In genomic region chr3:170159459-170159858, GRCh38 we compare ENCODE assay signal across 18 cellular contexts. TPM values are rescaled to one million over a fixed set of nuclear protein-coding genes. Genes with fewer than 3 reads are reported as not detected.
DNase-seq lines count a peak whose midpoint lies in the region; ATAC-seq, FAIRE-seq and TF ChIP-seq lines count a peak whose summit lies in the region.
"Had no signal": no experiment of that assay in that cellular context is flagged by ENCODE, and none has a peak within 500 bp of the region (broad histone marks: within the 10 kb centered on the region; RNA-seq: fewer than 3 reads in every experiment).

No MANE protein-coding gene starts in this region.

- intact Hi-C loops in GM12878 (cut with micrococcal nuclease; ENCODE audit: unreplicated experiment), result no loop called here
- intact Hi-C loops in Right ventricle myocardium inferior (cut with DNase I), result no loop called here

- H3K36me3 Mint-ChIP-seq in stimulated activated naive CD8-positive, alpha-beta T cell treated with anti-CD3 and anti-CD28 coated beads, Interleukin-15, Interleukin-2, amounts not matched to agents 100 ng/mL and 50 ng/mL, for 24 hours (ENCODE audit: low read depth), result peaks cover 76% of the 10 kb centered on the region

- no peak overlapping the region for H3K4me2 ChIP-seq in GM12878 (ENCODE audit: control insufficient read depth, insufficient read depth)

- TF ChIP-seq EP300 in GM12878 (IDR thresholded peaks at IDR 0.05; ENCODE audit: borderline replicate concordance in 1 of 2, control insufficient read depth in 1 of 2, low read depth in 2 of 2, low read length in 2 of 2), result no peak

- H3K4me1 ChIP-seq in GM12878 (ENCODE audit: control insufficient read depth, insufficient read depth, low read length), result peaks cover 15% of the 10 kb centered on the region

- peak overlapping the region; percentile 63 for H3K27ac ChIP-seq in GM12878 (ENCODE audit: control insufficient read depth, insufficient read depth)
- H3K27ac ChIP-seq: dorsolateral prefrontal cortex, tibial nerve had no signal

- peaks cover 5 to 41% of the 10 kb centered on the region in 2 experiments for H3K36me3 ChIP-seq in GM12878 (ENCODE audit: control insufficient read depth in 2 of 2, insufficient read depth in 2 of 2, low read length in 1 of 2)

- no peak for DNase-seq in stimulated activated naive CD8-positive, alpha-beta T cell treated with anti-CD3 and anti-CD28 coated beads, Interleukin-15, amount 100 ng/mL, for 72 hours
- no peak for DNase-seq in GM12878 (ENCODE audit: low read depth, low spot score)
- no peak for DNase-seq in hypothalamus (lab: John Stamatoyannopoulos, UW)
- no peak for DNase-seq in Right ventricle myocardium inferior (ENCODE audit: missing footprints)
- DNase-seq in ecto neural progenitor cell (ENCODE audit: low spot score), result no peak
- DNase-seq: activated CD4-positive, alpha-beta T cell treated with anti-CD3 and anti-CD28 coated beads for 1 hour; dorsolateral prefrontal cortex; EL; NCI-H1436; PC-3; stimulated activated naive CD4-positive, alpha-beta T cell; T-helper 9 cell had no signal

- H3K27me3 Mint-ChIP-seq in stimulated activated naive CD8-positive, alpha-beta T cell treated with anti-CD3 and anti-CD28 coated beads, Interleukin-15, Interleukin-2, amounts not matched to agents 100 ng/mL and 50 ng/mL, for 24 hours, result no peaks in the 10 kb centered on the region
- no peaks in the 10 kb centered on the region for H3K27me3 Mint-ChIP-seq in stimulated activated naive CD8-positive, alpha-beta T cell treated with anti-CD3 and anti-CD28 coated beads, Interleukin-15, amount 100 ng/mL, for 72 hours

- TF ChIP-seq CTCF in GM12878 (IDR thresholded peaks at IDR 0.05 in 2 of 3, conservative IDR thresholded peaks at IDR 0.05 in 1 of 3; ENCODE audit: control insufficient read depth in 2 of 3, extremely low read depth in 1 of 3, insufficient read depth in 1 of 3, low read depth in 3 of 3, low read length in 3 of 3), result no peak

- H3K4me3 Mint-ChIP-seq in stimulated activated naive CD8-positive, alpha-beta T cell treated with anti-CD3 and anti-CD28 coated beads, Interleukin-15, Interleukin-2, amounts not matched to agents 100 ng/mL and 50 ng/mL, for 24 hours, result no peak overlapping the region
- no peak overlapping the region for H3K4me3 Mint-ChIP-seq in stimulated activated naive CD8-positive, alpha-beta T cell treated with anti-CD3 and anti-CD28 coated beads, Interleukin-15, amount 100 ng/mL, for 72 hours

- peaks cover 7% of the 10 kb centered on the region; the same call in 2 of the 3 replicates for H3K9me3 ChIP-seq in GM12878 (replicated peaks; ENCODE audit: control insufficient read depth, insufficient read depth, low read length)
- H3K9me3 ChIP-seq: tibial nerve had no signal

- H3K27ac Mint-ChIP-seq in stimulated activated naive CD8-positive, alpha-beta T cell treated with anti-CD3 and anti-CD28 coated beads, Interleukin-15, Interleukin-2, amounts not matched to agents 100 ng/mL and 50 ng/mL, for 24 hours, result peak overlapping the region; percentile 73
- no peak overlapping the region for H3K27ac Mint-ChIP-seq in stimulated activated naive CD8-positive, alpha-beta T cell treated with anti-CD3 and anti-CD28 coated beads, Interleukin-15, amount 100 ng/mL, for 72 hours

- 46% methylated on average over 1 of the region's 1 CpG for WGBS in GM12878 (ENCODE audit: insufficient coverage, insufficient replicate concordance, low lambda C conversion rate, missing lambda C conversion rate)

- peaks cover 4% of the 10 kb centered on the region for H3K9me3 Mint-ChIP-seq in stimulated activated naive CD8-positive, alpha-beta T cell treated with anti-CD3 and anti-CD28 coated beads, Interleukin-15, Interleukin-2, amounts not matched to agents 100 ng/mL and 50 ng/mL, for 24 hours
- peaks cover 8 to 9% of the 10 kb centered on the region in 2 donors for H3K9me3 Mint-ChIP-seq in stimulated activated naive CD8-positive, alpha-beta T cell treated with anti-CD3 and anti-CD28 coated beads, Interleukin-15, amount 100 ng/mL, for 72 hours

- H3K9ac ChIP-seq in GM12878 (ENCODE audit: control insufficient read depth, insufficient read depth, low read length), result no peak overlapping the region

- no peak for ATAC-seq in stimulated activated naive CD8-positive, alpha-beta T cell treated with anti-CD3 and anti-CD28 coated beads, Interleukin-15, amount 100 ng/mL, for 72 hours
- peak; percentile 45 for ATAC-seq in HG03175 (IDR thresholded peaks at IDR 0.05; ENCODE audit: unreplicated experiment)
- peak; percentile 53 for ATAC-seq in GM12878
- no peak for ATAC-seq in Right ventricle myocardium inferior
- no peak for ATAC-seq in HG03196 (IDR thresholded peaks at IDR 0.05; ENCODE audit: unreplicated experiment)
- ATAC-seq: sciatic nerve had no signal

- POLR2A ChIA-PET in GM12878 (lab: Charles Lee), result interaction anchor here (0.6 kb wide), 1 partner anchor 13 kb away, joined by 5 read pairs; no protein-coding TSS in a partner anchor

- no peaks in the 10 kb centered on the region for H3K27me3 ChIP-seq in GM12878 (replicated peaks in 1 of 2; ENCODE audit: control insufficient read depth in 2 of 2, insufficient read depth in 2 of 2, low read length in 1 of 2)
- H3K27me3 ChIP-seq: dorsolateral prefrontal cortex, tibial nerve had no signal

- no peak overlapping the region for H2AFZ ChIP-seq in GM12878 (ENCODE audit: control insufficient read depth, low read depth, low read length)

- in situ Hi-C loops in GM12878 (cut with MboI), result no loop called here

- peaks cover 77% of the 10 kb centered on the region for H3K4me1 Mint-ChIP-seq in stimulated activated naive CD8-positive, alpha-beta T cell treated with anti-CD3 and anti-CD28 coated beads, Interleukin-15, Interleukin-2, amounts not matched to agents 100 ng/mL and 50 ng/mL, for 24 hours (ENCODE audit: low read depth)
- peaks cover 59% of the 10 kb centered on the region for H3K4me1 Mint-ChIP-seq in stimulated activated naive CD8-positive, alpha-beta T cell treated with anti-CD3 and anti-CD28 coated beads, Interleukin-15, amount 100 ng/mL, for 72 hours

- FAIRE-seq in GM12878 (lab: Jason Lieb, UNC), result peak; percentile 35
- FAIRE-seq: H54 had no signal

- no peaks in the 10 kb centered on the region for H4K20me1 ChIP-seq in GM12878 (ENCODE audit: control insufficient read depth, insufficient read depth)

- BruUV-seq in GM12878 (replicated peaks; lab: Mats Ljungman, UMichigan), result no TSS peak

- peaks cover 74% of the 10 kb centered on the region for H3K79me2 ChIP-seq in GM12878 (ENCODE audit: control insufficient read depth, insufficient read depth, low read length)

- CTCF ChIA-PET in GM12878 (lab: Yijun Ruan, JAX), result interaction anchor here (1.0 to 4.0 kb wide), 3 partner anchors 11 to 19 kb away, joined by 4 to 14 read pairs (median 4); no protein-coding TSS in a partner anchor

- no peak for TF ChIP-seq POLR2A in GM12878 (IDR thresholded peaks at IDR 0.05; ENCODE audit: low read depth, low read length)

- RAD21 ChIA-PET in GM12878 (lab: Charles Lee; ENCODE audit: unreplicated experiment), result no interaction called here

- no peak for TF ChIP-seq RAD21 in GM12878 (IDR thresholded peaks at IDR 0.05; ENCODE audit: insufficient read depth, low read depth, low read length)

- SMC1A ChIA-PET in GM12878 (lab: Charles Lee; ENCODE audit: uncharacterized antibody, unreplicated experiment), result interaction anchor here (1.0 to 9.1 kb wide), 2 partner anchors 14 kb away, joined by 3 to 115 read pairs; no protein-coding TSS in a partner anchor

- H3K4me3 ChIP-seq in GM12878, result no peak overlapping the region
- H3K4me3 ChIP-seq: dorsolateral prefrontal cortex, tibial nerve had no signal

TF ChIP-seq in GM12878, 131 proteins besides CTCF, POLR2A, EP300 and RAD21:
- TF ChIP-seq MTA2 (IDR thresholded peaks at IDR 0.05; ENCODE audit: low read depth) (peak; percentile 60), EED (IDR thresholded peaks at IDR 0.05; ENCODE audit: low read depth) (no peak)

RNA-seq across cellular contexts. Expression of gene PHC3, which starts 22.1 kb away (rescaled TPM):
- 197 and 221 TPM in 2 replicates for total RNA-seq in GM12878 (2013; cell fraction: nucleolus; rRNA removed)
- total RNA-seq in GM12878 (2014; rRNA removed), result 14.2 and 15.2 TPM in 2 replicates
- total RNA-seq in GM12878 (2014; rRNA removed; fragmentation: Illumina TruSeq; extraction: Trizol), result 20.5 and 25.2 TPM in 2 replicates
- 25.4 and 31.0 TPM in 2 replicates for total RNA-seq in GM12878 (2021)
- 37.7 TPM for polyA plus RNA-seq in GM12878 (2011; ENCODE audit: low read depth)
- 36.4 and 58.0 TPM in 2 replicates for polyA plus RNA-seq in GM12878 (2011; rRNA removed)
- 49.1 and 49.2 TPM in 2 replicates for polyA plus RNA-seq in GM12878 (2011; cell fraction: cytosol; rRNA removed)
- polyA plus RNA-seq in GM12878 (2011; cell fraction: nucleus; rRNA removed), result 60.0 and 88.0 TPM in 2 replicates
- polyA plus RNA-seq in GM12878 (2012), result 22.3 and 53.4 TPM in 2 replicates
- 18.9 and 21.4 TPM in 2 replicates for polyA plus RNA-seq in GM12878 (2014; fragmentation: Illumina TruSeq; extraction: Trizol)
- 1 to 10 TPM; 3.3 to 5.8 TPM for polyA plus RNA-seq in GM12878 (2014; fragmentation: Nextera tagmentation; extraction: Ambion mirVana)
- polyA plus RNA-seq in GM12878 (2014; rRNA removed), result 12.1 and 15.0 TPM in 2 replicates
- 10 to 100 TPM; 57.7 to 62.3 TPM for polyA plus RNA-seq in GM12878 (2016; fragmentation: Nextera tagmentation; extraction: Ambion mirVana)
- 172 and 238 TPM in 2 replicates for polyA minus RNA-seq in GM12878 (2011; rRNA and poly(A)+ RNA removed)
- polyA minus RNA-seq in GM12878 (2011; cell fraction: cytosol; rRNA and poly(A)+ RNA removed), result 15.1 and 18.0 TPM in 2 replicates
- polyA minus RNA-seq in GM12878 (2011; cell fraction: nucleus; rRNA and poly(A)+ RNA removed), result 87.3 and 97.9 TPM in 2 replicates
- total RNA-seq in Right ventricle myocardium inferior, result 46.8 TPM

Comparison
In these comparisons a context has a peak if more than half of its experiments do, and no peak if none do; other contexts are left out.
1. ATAC-seq: peak in HG03175 (single experiment) and GM12878 (single experiment); none in stimulated activated naive CD8-positive, alpha-beta T cell treated with anti-CD3 and anti-CD28 coated beads, Interleukin-15, amount 100 ng/mL, for 72 hours (single experiment), Right ventricle myocardium inferior (single experiment) and HG03196 (single experiment).